In genomic region chr11:78946945-78947914, GRCh38 we compare ENCODE assay signal across 22 cellular contexts.
DNase-seq lines count a peak whose midpoint lies in the region; ATAC-seq and TF ChIP-seq lines count a peak whose summit lies in the region.
"Had no signal": no experiment of that assay in that cellular context is flagged by ENCODE, and none has a peak within 500 bp of the region (broad histone marks: within the 10 kb centered on the region; RNA-seq: fewer than 3 reads in every experiment).

No MANE protein-coding gene starts in this region.

- H3K4me3 Mint-ChIP-seq in CD8-positive, alpha-beta T cell = no peak overlapping the region
- H3K4me3 Mint-ChIP-seq: central memory CD8-positive, alpha-beta T cell; effector memory CD8-positive, alpha-beta T cell; stimulated activated effector memory CD8-positive, alpha-beta T cell treated with anti-CD3 and anti-CD28 coated beads, Interleukin-12 subunit alpha, Interleukin-12 subunit beta, amount 100 ng/mL, for 72 hours; T-helper 2 cell treated with Interferon-gamma antibody and Interleukin-4, amounts not matched to agents 5 μg/mL and 100 μg/mL, for 36 hours had no signal

- in situ Hi-C loops in gastrocnemius medialis (cut with MboI; ENCODE audit: low sequenced_read_pairs in 4 of 4) (no loop called here), G401 (cut with HindIII; ENCODE audit: low sequenced_read_pairs) (no loop called here)

- H3K9me3 ChIP-seq in gastrocnemius medialis (no peaks in the 10 kb centered on the region), vagina (no peaks in the 10 kb centered on the region)
- H3K9me3 ChIP-seq in CD8-positive, alpha-beta T cell (ENCODE audit: low read length) = no peaks in the 10 kb centered on the region
- H3K9me3 ChIP-seq: SJCRH30, spleen, thyroid gland had no signal

- H3K27me3 Mint-ChIP-seq in CD8-positive, alpha-beta T cell (ENCODE audit: low read depth) = peaks cover 13% of the 10 kb centered on the region

- H3K4me3 ChIP-seq in foreskin fibroblast (ENCODE audit: low read depth in 1 of 2, low read length in 2 of 2) (no peak overlapping the region), gastrocnemius medialis (no peak overlapping the region), vagina (no peak overlapping the region)
- H3K4me3 ChIP-seq in CD8-positive, alpha-beta T cell (ENCODE audit: low read depth, low read length) = no peak overlapping the region
- H3K4me3 ChIP-seq: gastroesophageal sphincter, SJCRH30, spleen, thyroid gland had no signal

- H3K4me1 ChIP-seq in gastrocnemius medialis (peaks cover 11 to 17% of the 10 kb centered on the region in 2 donors), vagina (peaks cover 9% of the 10 kb centered on the region)
- no peaks in the 10 kb centered on the region for H3K4me1 ChIP-seq in CD8-positive, alpha-beta T cell (ENCODE audit: insufficient read depth, low read length)
- H3K4me1 ChIP-seq: gastroesophageal sphincter, parathyroid adenoma, SJCRH30, spleen, thyroid gland had no signal

- H3K9me3 Mint-ChIP-seq in CD8-positive, alpha-beta T cell = peaks cover 3% of the 10 kb centered on the region
- H3K9me3 Mint-ChIP-seq: activated T-helper 2 cell treated with anti-CD3 and anti-CD28 coated beads, Interferon-gamma antibody, Interleukin-2, Interleukin-4, amounts not matched to agents 10 μg/mL and 5 μg/mL and 100 μg/mL, durations not matched to agents 14 hours and 24 hours and 36 hours; central memory CD8-positive, alpha-beta T cell; effector memory CD8-positive, alpha-beta T cell; T-helper 2 cell treated with Interferon-gamma antibody and Interleukin-4, amounts not matched to agents 5 μg/mL and 100 μg/mL, for 36 hours had no signal

- H3K36me3 ChIP-seq in gastrocnemius medialis = no peaks in the 10 kb centered on the region
- no peaks in the 10 kb centered on the region for H3K36me3 ChIP-seq in CD8-positive, alpha-beta T cell (ENCODE audit: insufficient read depth, low read length)
- no peaks in the 10 kb centered on the region for H3K36me3 ChIP-seq in vagina
- H3K36me3 ChIP-seq: gastroesophageal sphincter, SJCRH30, spleen, thyroid gland had no signal

- intact Hi-C loops in gastrocnemius medialis (cut with DNase I; ENCODE audit: low total_unique reads) (no loop called here), vagina (cut with DNase I) (no loop called here)
- intact Hi-C loops in CD8-positive, alpha-beta T cell (cut with DNase I, micrococcal nuclease) = no loop called here

- DNase-seq in GM04504 (ENCODE audit: low read depth) (peak; percentile 60), RPMI7951 (ENCODE audit: low read depth) (peak; percentile 43), foreskin fibroblast (peak; percentile 81 to 93), gastrocnemius medialis (peak; percentile 25 to 59), epidermal melanocyte (ENCODE audit: insufficient read length, low spot score) (no peak), G401 (ENCODE audit: low spot score) (no peak), vagina (ENCODE audit: extremely low spot score in 2 of 2) (no peak)
- no peak for DNase-seq in CD8-positive, alpha-beta T cell
- DNase-seq: DMS79 treated with DMSO at 0.1 percent for 48 hours; effector memory CD8-positive, alpha-beta T cell; left ventricle myocardium superior; NCI-H146; NCI-H446 treated with DMSO at 0.1 percent for 48 hours; SJCRH30; spleen; thyroid gland had no signal

- no peak overlapping the region for H3K27ac Mint-ChIP-seq in CD8-positive, alpha-beta T cell
- H3K27ac Mint-ChIP-seq: activated T-helper 2 cell treated with anti-CD3 and anti-CD28 coated beads, Interferon-gamma antibody, Interleukin-2, Interleukin-4, amounts not matched to agents 10 μg/mL and 5 μg/mL and 100 μg/mL, durations not matched to agents 14 hours and 24 hours and 36 hours; effector memory CD8-positive, alpha-beta T cell; stimulated activated effector memory CD8-positive, alpha-beta T cell treated with anti-CD3 and anti-CD28 coated beads, Interleukin-12 subunit alpha, Interleukin-12 subunit beta, amount 100 ng/mL, for 72 hours; T-helper 2 cell treated with Interferon-gamma antibody and Interleukin-4, amounts not matched to agents 5 μg/mL and 100 μg/mL, for 36 hours had no signal

- CTCF ChIA-PET in CD8-positive, alpha-beta T cell (lab: Charles Lee) = no interaction called here

- TF ChIP-seq CTCF in foreskin fibroblast (IDR thresholded peaks at IDR 0.05; ENCODE audit: low read depth, low read length) (no peak), gastrocnemius medialis (IDR thresholded peaks at IDR 0.05 in 4 of 5, conservative IDR thresholded peaks at IDR 0.05 in 1 of 5) (no peak), vagina (IDR thresholded peaks at IDR 0.05) (no peak)
- no peak for TF ChIP-seq CTCF in CD8-positive, alpha-beta T cell (IDR thresholded peaks at IDR 0.05)

- H3K27me3 ChIP-seq in gastrocnemius medialis = no peaks in the 10 kb centered on the region
- H3K27me3 ChIP-seq in CD8-positive, alpha-beta T cell (ENCODE audit: insufficient read depth, low read length) = no peaks in the 10 kb centered on the region
- no peaks in the 10 kb centered on the region for H3K27me3 ChIP-seq in vagina
- H3K27me3 ChIP-seq: gastroesophageal sphincter, SJCRH30, thyroid gland had no signal

- POLR2A ChIA-PET in CD8-positive, alpha-beta T cell (lab: Charles Lee) = no interaction called here

- peak; percentile 92 to 99 for ATAC-seq in gastrocnemius medialis
- ATAC-seq in CD8-positive, alpha-beta T cell = no peak
- ATAC-seq: effector memory CD8-positive, alpha-beta T cell; gastroesophageal sphincter; left ventricle myocardium superior; stimulated activated effector memory CD8-positive, alpha-beta T cell treated with anti-CD3 and anti-CD28 coated beads, Interleukin-12 subunit alpha, Interleukin-12 subunit beta, amount 100 ng/mL, for 72 hours had no signal

- no peaks in the 10 kb centered on the region for H3K36me3 Mint-ChIP-seq in CD8-positive, alpha-beta T cell
- H3K36me3 Mint-ChIP-seq: stimulated activated effector memory CD8-positive, alpha-beta T cell treated with anti-CD3 and anti-CD28 coated beads, Interleukin-12 subunit alpha, Interleukin-12 subunit beta, amount 100 ng/mL, for 72 hours had no signal

- no peaks in the 10 kb centered on the region for H3K4me1 Mint-ChIP-seq in CD8-positive, alpha-beta T cell (ENCODE audit: low read depth)
- H3K4me1 Mint-ChIP-seq: central memory CD8-positive, alpha-beta T cell; stimulated activated effector memory CD8-positive, alpha-beta T cell treated with anti-CD3 and anti-CD28 coated beads, Interleukin-12 subunit alpha, Interleukin-12 subunit beta, amount 100 ng/mL, for 72 hours had no signal

- H3K27ac ChIP-seq in gastrocnemius medialis = peak overlapping the region in 2 of 4 donors; percentile 22 to 40
- H3K27ac ChIP-seq in CD8-positive, alpha-beta T cell (ENCODE audit: low read depth, low read length) = no peak overlapping the region
- H3K27ac ChIP-seq in vagina = no peak overlapping the region
- H3K27ac ChIP-seq: gastroesophageal sphincter, parathyroid adenoma, SJCRH30, spleen, thyroid gland had no signal

- TF ChIP-seq POLR2A in gastrocnemius medialis (IDR thresholded peaks at IDR 0.05) (no peak), vagina (IDR thresholded peaks at IDR 0.05) (no peak)

Comparison
In these comparisons a context has a peak if more than half of its experiments do, and no peak if none do; other contexts are left out.
1. DNase-seq: peak in GM04504 (single experiment), RPMI7951 (single experiment), foreskin fibroblast (2 of 2) and gastrocnemius medialis (2 of 2); none in CD8-positive, alpha-beta T cell (0 of 7), epidermal melanocyte (single experiment), G401 (single experiment) and vagina (0 of 2).